Comparison of ENCODE assay signal across 15 cellular contexts in the genomic region with DNA sequence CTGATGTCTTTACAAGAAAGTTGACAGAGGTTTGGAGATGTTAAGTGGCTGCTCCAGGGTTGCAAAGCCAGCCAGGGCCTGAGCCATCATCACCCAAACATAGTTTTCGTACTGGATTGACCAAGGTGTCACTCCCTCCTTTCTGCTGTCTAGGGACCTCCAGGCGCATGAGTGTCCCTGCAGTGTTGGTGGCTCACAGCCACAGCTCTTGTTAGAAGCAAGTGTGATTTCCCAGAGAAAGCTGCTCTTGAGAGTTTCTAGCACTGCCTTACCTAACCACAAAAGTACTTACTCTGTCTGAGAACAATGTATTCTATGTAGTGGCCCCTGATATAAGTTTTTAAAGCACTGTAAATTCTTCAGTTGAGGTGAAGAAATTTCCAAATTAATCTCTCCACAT.
DNase-seq lines count a peak whose midpoint lies in the region; ATAC-seq, FAIRE-seq and TF ChIP-seq lines count a peak whose summit lies in the region.
"Had no signal": no experiment of that assay in that cellular context is flagged by ENCODE, and none has a peak within 500 bp of the region (broad histone marks: within the 10 kb centered on the region; RNA-seq: fewer than 3 reads in every experiment).

No MANE protein-coding gene starts in this region.

- H3K4me3 Mint-ChIP-seq in GM23338: no peak overlapping the region

- TF ChIP-seq RAD21 in GM12878 (IDR thresholded peaks at IDR 0.05; ENCODE audit: insufficient read depth, low read depth, low read length): no peak

- SMC1A ChIA-PET in GM12878 (lab: Charles Lee; ENCODE audit: uncharacterized antibody, unreplicated experiment): interaction anchor here (0.7 kb wide), 1 partner anchor 264 kb away, joined by 3 read pairs; no protein-coding TSS in a partner anchor

- CTCF ChIA-PET in GM12878 (lab: Yijun Ruan, JAX): no interaction called here

- intact Hi-C loops in GM12878 (cut with micrococcal nuclease; ENCODE audit: unreplicated experiment) (no loop called here), dorsolateral prefrontal cortex (cut with DNase I) (no loop called here)

- peaks cover 6% of the 10 kb centered on the region for H3K27me3 Mint-ChIP-seq in GM23338 (ENCODE audit: insufficient read depth, low read depth, poor library complexity)

- H3K14ac ChIP-seq in neuronal stem cell (ENCODE audit: low read length): no peak overlapping the region

- POLR2A ChIA-PET in GM12878 (lab: Charles Lee): interaction anchor here (0.6 kb wide), 1 partner anchor 14 kb away, joined by 3 read pairs; no protein-coding TSS in a partner anchor

- RAD21 ChIA-PET in GM12878 (lab: Charles Lee; ENCODE audit: unreplicated experiment): no interaction called here

- H2AFZ ChIP-seq in GM23338 (peak overlapping the region; percentile 90), GM12878 (ENCODE audit: control insufficient read depth, low read depth, low read length) (no peak overlapping the region), neuronal stem cell (ENCODE audit: low read length) (peak overlapping the region; percentile 54)
- H2AFZ ChIP-seq: GM23248 had no signal

- no peak overlapping the region for H2AK5ac ChIP-seq in neuronal stem cell (ENCODE audit: low read depth, low read length)

- in situ Hi-C loops in GM12878 (cut with MboI): no loop called here

- TF ChIP-seq CTCF in GM23338 (conservative IDR thresholded peaks at IDR 0.05; ENCODE audit: low read depth in 2 of 2): no peak
- TF ChIP-seq CTCF in GM12878 (IDR thresholded peaks at IDR 0.05 in 2 of 3, conservative IDR thresholded peaks at IDR 0.05 in 1 of 3; ENCODE audit: control insufficient read depth in 2 of 3, extremely low read depth in 1 of 3, insufficient read depth in 1 of 3, low read depth in 3 of 3, low read length in 3 of 3): no peak
- no peak for TF ChIP-seq CTCF in dorsolateral prefrontal cortex (IDR thresholded peaks at IDR 0.05 in 54 of 56, conservative IDR thresholded peaks at IDR 0.05 in 2 of 56; ENCODE audit: low read depth in 1 of 56, partially characterized antibody in 56 of 56)

- no peaks in the 10 kb centered on the region for H3K36me3 ChIP-seq in GM23338 (ENCODE audit: insufficient read depth)
- H3K36me3 ChIP-seq in GM12878 (ENCODE audit: control insufficient read depth in 2 of 2, insufficient read depth in 2 of 2, low read length in 1 of 2): no peaks in the 10 kb centered on the region
- H3K36me3 ChIP-seq in neuronal stem cell (replicated peaks in 1 of 2; ENCODE audit: control insufficient read depth in 2 of 2, insufficient read depth in 2 of 2, low read length in 2 of 2): no peaks in the 10 kb centered on the region
- H3K36me3 ChIP-seq: BLaER1 had no signal

- no peak overlapping the region for H2BK5ac ChIP-seq in neuronal stem cell (ENCODE audit: low read length)

- no peak overlapping the region for H3K4me3 ChIP-seq in GM23338
- H3K4me3 ChIP-seq in GM12878: no peak overlapping the region
- no peak overlapping the region for H3K4me3 ChIP-seq in neuronal stem cell (ENCODE audit: low read length in 2 of 2)
- no peak overlapping the region for H3K4me3 ChIP-seq in dorsolateral prefrontal cortex
- H3K4me3 ChIP-seq: BLaER1, GM23248 had no signal

- no peaks in the 10 kb centered on the region for H3K9me3 ChIP-seq in GM12878 (replicated peaks; ENCODE audit: control insufficient read depth, insufficient read depth, low read length)
- H3K9me3 ChIP-seq in neuronal stem cell (replicated peaks in 1 of 2; ENCODE audit: control insufficient read depth in 2 of 2, insufficient read depth in 1 of 2, low read depth in 1 of 2, low read length in 2 of 2): no peaks in the 10 kb centered on the region
- H3K9me3 ChIP-seq: BLaER1 had no signal

- H3K79me2 ChIP-seq in GM23338 (replicated peaks; ENCODE audit: insufficient read depth): no peaks in the 10 kb centered on the region
- H3K79me2 ChIP-seq in GM12878 (ENCODE audit: control insufficient read depth, insufficient read depth, low read length): no peaks in the 10 kb centered on the region

- H3K27ac ChIP-seq in GM23338 (ENCODE audit: low read depth) (no peak overlapping the region), GM12878 (ENCODE audit: control insufficient read depth, insufficient read depth) (no peak overlapping the region), neuronal stem cell (replicated peaks; ENCODE audit: low read length) (no peak overlapping the region), dorsolateral prefrontal cortex (no peak overlapping the region)
- H3K27ac ChIP-seq: BLaER1, GM23248, KMS-11 had no signal

- no TSS peak for BruUV-seq in GM12878 (replicated peaks; lab: Mats Ljungman, UMichigan)

- no peaks in the 10 kb centered on the region for H3K9me2 ChIP-seq in GM23338 (ENCODE audit: insufficient read depth)

- no peak overlapping the region for H2BK120ac ChIP-seq in neuronal stem cell (ENCODE audit: low read depth, low read length)

- no peak for TF ChIP-seq POLR2A in GM12878 (IDR thresholded peaks at IDR 0.05; ENCODE audit: low read depth, low read length)

- H3K36me3 Mint-ChIP-seq in GM23338 (ENCODE audit: low read depth): no peaks in the 10 kb centered on the region

- no peak overlapping the region for H2BK15ac ChIP-seq in neuronal stem cell (ENCODE audit: low read length)

- ATAC-seq in GM23338: no peak
- ATAC-seq in GM12878: no peak

- no peak overlapping the region for H3K4ac ChIP-seq in neuronal stem cell (ENCODE audit: low read length)

- H4K91ac ChIP-seq in neuronal stem cell (ENCODE audit: low read depth, low read length, poor library complexity): no peak overlapping the region

- H3K18ac ChIP-seq in neuronal stem cell (ENCODE audit: low read length): no peak overlapping the region

- WGBS in GM12878 (ENCODE audit: insufficient coverage, insufficient replicate concordance, low lambda C conversion rate, missing lambda C conversion rate): 92% methylated on average over 2 of the region's 2 CpGs
- WGBS in neuronal stem cell (ENCODE audit: extremely low coverage in 2 of 2, insufficient read length in 2 of 2, insufficient replicate concordance in 1 of 2), 2 donors: no CpG with 5 or more reads among the region's 2 CpGs

- no peak overlapping the region for H3K23ac ChIP-seq in neuronal stem cell (ENCODE audit: low read depth, low read length, poor library complexity)

- no peaks in the 10 kb centered on the region for H3K27me3 ChIP-seq in GM23338 (ENCODE audit: insufficient read depth)
- H3K27me3 ChIP-seq in GM12878 (replicated peaks in 1 of 2; ENCODE audit: control insufficient read depth in 2 of 2, insufficient read depth in 2 of 2, low read length in 1 of 2): no peaks in the 10 kb centered on the region
- no peaks in the 10 kb centered on the region for H3K27me3 ChIP-seq in neuronal stem cell (ENCODE audit: control insufficient read depth in 3 of 3, insufficient read depth in 3 of 3, low read depth in 1 of 3, low read length in 3 of 3)
- no peaks in the 10 kb centered on the region for H3K27me3 ChIP-seq in dorsolateral prefrontal cortex
- H3K27me3 ChIP-seq: BLaER1 had no signal

- H3K4me1 ChIP-seq in GM23338 (ENCODE audit: insufficient read depth) (peaks cover 34% of the 10 kb centered on the region), GM12878 (ENCODE audit: control insufficient read depth, insufficient read depth, low read length) (no peaks in the 10 kb centered on the region), neuronal stem cell (ENCODE audit: control insufficient read depth in 2 of 2, insufficient read depth in 1 of 2, low read depth in 1 of 2, low read length in 2 of 2) (no peaks in the 10 kb centered on the region)
- H3K4me1 ChIP-seq: BLaER1 had no signal

- DNase-seq in GM23338 (ENCODE audit: low spot score) (no peak), NCI-H2107 treated with DMSO at 0.1 percent for 48 hours (lab: John Stamatoyannopoulos, UW; ENCODE audit: unreplicated experiment) (peak; percentile 93), GM12878 (ENCODE audit: low read depth, low spot score) (no peak), neuronal stem cell (ENCODE audit: low spot score) (no peak), SIG-M5 (lab: John Stamatoyannopoulos, UW) (no peak), dorsolateral prefrontal cortex (no peak)
- DNase-seq in activated T-cell treated with anti-CD3 and anti-CD28 coated beads, Interleukin-2, amount 50 U/mL, for 1 hour: no peak
- DNase-seq: DMS153, GM23248, NCI-H1105, NCI-H2029 treated with DMSO at 0.1 percent for 48 hours, NCI-H226, NCI-H526 had no signal

- H4K20me1 ChIP-seq in GM23338 (replicated peaks; ENCODE audit: insufficient read depth): no peaks in the 10 kb centered on the region
- no peaks in the 10 kb centered on the region for H4K20me1 ChIP-seq in GM12878 (ENCODE audit: control insufficient read depth, insufficient read depth)
- H4K20me1 ChIP-seq: BLaER1 had no signal

- no peaks in the 10 kb centered on the region for H3K9me3 Mint-ChIP-seq in GM23338

- H3K9ac ChIP-seq in GM12878 (ENCODE audit: control insufficient read depth, insufficient read depth, low read length) (no peak overlapping the region), neuronal stem cell (ENCODE audit: low read depth, low read length, poor library complexity) (no peak overlapping the region)
- H3K9ac ChIP-seq: BLaER1, GM23248, KMS-11 had no signal

- no peak for TF ChIP-seq EP300 in GM12878 (IDR thresholded peaks at IDR 0.05; ENCODE audit: borderline replicate concordance in 1 of 2, control insufficient read depth in 1 of 2, low read depth in 2 of 2, low read length in 2 of 2)

- FAIRE-seq in GM12878 (lab: Jason Lieb, UNC): no peak

- H3K79me1 ChIP-seq in neuronal stem cell (ENCODE audit: low read depth, low read length): no peaks in the 10 kb centered on the region

- peaks cover 29% of the 10 kb centered on the region for H3K4me1 Mint-ChIP-seq in GM23338

- H4K8ac ChIP-seq in neuronal stem cell (ENCODE audit: low read depth, low read length): no peak overlapping the region

- no peak overlapping the region for H2BK12ac ChIP-seq in neuronal stem cell (ENCODE audit: low read length)

- no peak overlapping the region for H3K27ac Mint-ChIP-seq in GM23338

- H3K4me2 ChIP-seq in GM23338 (no peak overlapping the region), GM12878 (ENCODE audit: control insufficient read depth, insufficient read depth) (no peak overlapping the region), neuronal stem cell (ENCODE audit: insufficient read depth, low read length, poor library complexity, severe bottlenecking) (no peak overlapping the region)
- H3K4me2 ChIP-seq: BLaER1, KMS-11 had no signal

- no peaks in the 10 kb centered on the region; the same call in 1 of the 2 replicates for H3F3A ChIP-seq in GM23338 (replicated peaks; ENCODE audit: low read depth)

TF ChIP-seq in GM12878, 131 proteins besides CTCF, POLR2A, EP300 and RAD21 (continues in another document):
- TF ChIP-seq RUNX3 (IDR thresholded peaks at IDR 0.05; ENCODE audit: low read length): peak; percentile 43; the same call in 1 of the 2 replicates
